ENCODE assay signal across 30 cellular contexts in genomic region chr15:99074446-99074845, GRCh38.
"Had no signal": no experiment of that assay in that cellular context is flagged by ENCODE, and none has a peak within 500 bp of the region (broad histone marks: within the 10 kb centered on the region; RNA-seq: fewer than 3 reads in every experiment).

No MANE protein-coding gene starts in this region.

- H3K27ac Mint-ChIP-seq: activated B cell treated with CpG ODN at 0.5 μM for 24 hours; activated CD4-positive, alpha-beta memory T cell treated with anti-CD3 and anti-CD28 coated beads, Interleukin-2, amount 10 ng/mL, durations not matched to agents 7 days and 5 days; activated CD4-positive, alpha-beta T cell treated with anti-CD3 and anti-CD28 coated beads, Interleukin-2, amount 10 ng/mL, durations not matched to agents 7 days and 5 days; activated naive CD4-positive, alpha-beta T cell treated with anti-CD3 and anti-CD28 coated beads, Interleukin-2, amount 10 ng/mL, durations not matched to agents 7 days and 5 days; activated naive CD4-positive, alpha-beta T cell treated with anti-CD3 and anti-CD28 coated beads, Interleukin-2, amount 50 U/mL, for 72 hours; activated naive CD8-positive, alpha-beta T cell treated with anti-CD3 and anti-CD28 coated beads, Interleukin-2, amount 10 ng/mL, durations not matched to agents 7 days and 5 days; activated T-cell treated with anti-CD3 and anti-CD28 coated beads, Interleukin-2, amount 50 U/mL, for 24 hours; activated T-cell treated with anti-CD3 and anti-CD28 coated beads, Interleukin-2, amount 50 U/mL, for 72 hours; brain; dendritic cell treated with granulocyte-macrophage colony-stimulating factor and Interleukin-4, amounts not matched to agents 40 ng/mL and 50 ng/mL, for 4 days; endodermal cell; T-helper 17 cell; T-helper 2 cell treated with Interferon-gamma antibody and Interleukin-4, amounts not matched to agents 5 μg/mL and 100 μg/mL, for 36 hours had no signal

- H3K36me3 Mint-ChIP-seq: activated naive CD4-positive, alpha-beta T cell treated with anti-CD3 and anti-CD28 coated beads, Interleukin-2, amount 10 ng/mL, durations not matched to agents 7 days and 5 days; activated naive CD4-positive, alpha-beta T cell treated with anti-CD3 and anti-CD28 coated beads, Interleukin-2, amount 50 U/mL, for 72 hours; activated naive CD8-positive, alpha-beta T cell treated with anti-CD3 and anti-CD28 coated beads, Interleukin-2, amount 10 ng/mL, durations not matched to agents 7 days and 5 days; brain had no signal

- H3K9me3 Mint-ChIP-seq: activated B cell treated with CpG ODN at 0.5 μM for 24 hours; activated CD4-positive, alpha-beta memory T cell treated with anti-CD3 and anti-CD28 coated beads, Interleukin-2, amount 10 ng/mL, durations not matched to agents 7 days and 5 days; activated CD4-positive, alpha-beta T cell treated with anti-CD3 and anti-CD28 coated beads, Interleukin-2, amount 10 ng/mL, durations not matched to agents 7 days and 5 days; activated naive CD4-positive, alpha-beta T cell treated with anti-CD3 and anti-CD28 coated beads, Interleukin-2, amount 10 ng/mL, durations not matched to agents 7 days and 5 days; activated naive CD4-positive, alpha-beta T cell treated with anti-CD3 and anti-CD28 coated beads, Interleukin-2, amount 50 U/mL, for 72 hours; activated naive CD8-positive, alpha-beta T cell treated with anti-CD3 and anti-CD28 coated beads, Interleukin-2, amount 10 ng/mL, durations not matched to agents 7 days and 5 days; activated T-cell treated with anti-CD3 and anti-CD28 coated beads, Interleukin-2, amount 50 U/mL, for 24 hours; activated T-cell treated with anti-CD3 and anti-CD28 coated beads, Interleukin-2, amount 50 U/mL, for 72 hours; brain; central memory CD8-positive, alpha-beta T cell; dendritic cell treated with granulocyte-macrophage colony-stimulating factor and Interleukin-4, amounts not matched to agents 40 ng/mL and 50 ng/mL, for 4 days; T-helper 2 cell treated with Interferon-gamma antibody and Interleukin-4, amounts not matched to agents 5 μg/mL and 100 μg/mL, for 36 hours had no signal

- ATAC-seq: activated naive CD4-positive, alpha-beta T cell treated with anti-CD3 and anti-CD28 coated beads, Interleukin-2, amount 50 U/mL, for 72 hours; activated T-cell treated with anti-CD3 and anti-CD28 coated beads, Interleukin-2, amount 50 U/mL, for 72 hours; esophagus mucosa; T-helper 17 cell had no signal

- H3K4me3 Mint-ChIP-seq: activated B cell treated with CpG ODN at 0.5 μM for 24 hours; activated CD4-positive, alpha-beta memory T cell treated with anti-CD3 and anti-CD28 coated beads, Interleukin-2, amount 10 ng/mL, durations not matched to agents 7 days and 5 days; activated CD4-positive, alpha-beta T cell treated with anti-CD3 and anti-CD28 coated beads, Interleukin-2, amount 10 ng/mL, durations not matched to agents 7 days and 5 days; activated naive CD4-positive, alpha-beta T cell treated with anti-CD3 and anti-CD28 coated beads, Interleukin-2, amount 10 ng/mL, durations not matched to agents 7 days and 5 days; activated naive CD8-positive, alpha-beta T cell treated with anti-CD3 and anti-CD28 coated beads, Interleukin-2, amount 10 ng/mL, durations not matched to agents 7 days and 5 days; activated T-cell treated with anti-CD3 and anti-CD28 coated beads, Interleukin-2, amount 50 U/mL, for 24 hours; activated T-cell treated with anti-CD3 and anti-CD28 coated beads, Interleukin-2, amount 50 U/mL, for 72 hours; brain; central memory CD8-positive, alpha-beta T cell; dendritic cell treated with granulocyte-macrophage colony-stimulating factor and Interleukin-4, amounts not matched to agents 40 ng/mL and 50 ng/mL, for 4 days; endodermal cell; T-helper 17 cell; T-helper 2 cell treated with Interferon-gamma antibody and Interleukin-4, amounts not matched to agents 5 μg/mL and 100 μg/mL, for 36 hours had no signal

- H3K27me3 Mint-ChIP-seq: activated T-cell treated with anti-CD3 and anti-CD28 coated beads, Interleukin-2, amount 50 U/mL, for 24 hours had no signal

- DNase-seq: activated B cell treated with CpG ODN at 0.5 μM for 24 hours; activated CD4-positive, alpha-beta memory T cell treated with anti-CD3 and anti-CD28 coated beads, Interleukin-2, amount 10 ng/mL, durations not matched to agents 7 days and 5 days; activated CD4-positive, alpha-beta T cell treated with anti-CD3 and anti-CD28 coated beads for 1 hour; activated CD4-positive, alpha-beta T cell treated with anti-CD3 and anti-CD28 coated beads for 4 hours; activated CD4-positive, alpha-beta T cell treated with anti-CD3 and anti-CD28 coated beads, Interleukin-2, amount 10 ng/mL, durations not matched to agents 7 days and 5 days; activated CD4-positive, alpha-beta T cell treated with anti-CD3 and anti-CD28 coated beads, Interleukin-2, amount 50 U/mL, for 4 hours; activated CD8-positive, alpha-beta memory T cell treated with anti-CD3 and anti-CD28 coated beads, Interleukin-2, amount 50 U/mL, for 48 hours; activated gamma-delta T cell; activated naive CD4-positive, alpha-beta T cell; activated naive CD4-positive, alpha-beta T cell treated with anti-CD3 and anti-CD28 coated beads, Interleukin-2, amount 10 ng/mL, durations not matched to agents 7 days and 5 days; activated naive CD8-positive, alpha-beta T cell treated with anti-CD3 and anti-CD28 coated beads, Interleukin-2, amount 10 ng/mL, durations not matched to agents 7 days and 5 days; activated T-cell treated with anti-CD3 and anti-CD28 coated beads for 4 hours; activated T-cell treated with anti-CD3 and anti-CD28 coated beads, Interleukin-2, amount 50 U/mL, for 24 hours; activated T-cell treated with anti-CD3 and anti-CD28 coated beads, Interleukin-2, amount 50 U/mL, for 72 hours; colonic mucosa; dorsolateral prefrontal cortex; effector memory CD4-positive, alpha-beta T cell; endodermal cell; foreskin fibroblast; head of caudate nucleus; T-helper 1 cell; T-helper 17 cell; T1000; WERI-Rb-1 had no signal
